Comparison of ENCODE assay signal across 1 cellular context in the genomic region with DNA sequence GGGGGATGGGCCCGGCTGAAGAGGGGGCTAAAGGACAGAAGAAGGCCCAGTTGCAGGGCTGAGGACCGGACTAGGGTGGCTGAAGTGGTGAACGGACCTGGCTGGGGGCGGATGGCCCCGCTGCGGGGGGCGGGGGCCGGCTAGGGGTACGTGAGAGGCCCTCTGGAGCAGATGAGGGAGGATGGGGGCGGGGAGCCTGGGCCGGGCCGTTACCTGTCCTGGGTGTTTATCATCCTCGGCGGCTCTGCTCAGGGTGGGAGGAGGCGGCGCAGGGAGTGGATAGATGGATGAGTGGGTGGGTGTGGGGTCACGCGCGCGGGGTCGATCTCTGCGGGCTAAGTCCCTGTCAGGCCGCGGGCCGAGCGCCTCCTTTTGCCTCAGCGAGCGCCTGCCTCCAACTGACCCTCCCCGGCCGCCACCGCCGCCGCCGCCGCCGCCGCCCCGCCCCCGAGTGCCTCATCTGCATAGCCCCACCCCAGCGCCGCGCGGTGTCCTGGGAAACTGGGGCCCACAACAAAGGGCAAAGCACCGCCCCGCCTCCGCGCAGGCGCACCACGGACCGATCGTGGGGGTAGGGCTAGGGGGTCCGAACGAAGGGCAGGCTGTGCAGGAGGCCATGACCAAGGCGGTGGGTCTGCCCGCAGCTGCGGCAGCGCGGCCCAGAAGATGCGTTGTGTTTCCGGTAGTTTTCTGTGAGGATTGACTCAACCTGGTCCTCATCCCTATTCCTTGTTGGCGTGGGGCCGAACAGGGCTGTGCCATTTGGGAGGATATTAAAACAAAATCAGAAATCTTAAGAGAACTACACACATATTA.
TF ChIP-seq lines count a peak whose summit lies in the region.

No MANE protein-coding gene starts in this region.

TF ChIP-seq in K562, 482 proteins besides CTCF, POLR2A, EP300 and RAD21 (continued from another document and continues in another):
- TF ChIP-seq, protein P1, sequence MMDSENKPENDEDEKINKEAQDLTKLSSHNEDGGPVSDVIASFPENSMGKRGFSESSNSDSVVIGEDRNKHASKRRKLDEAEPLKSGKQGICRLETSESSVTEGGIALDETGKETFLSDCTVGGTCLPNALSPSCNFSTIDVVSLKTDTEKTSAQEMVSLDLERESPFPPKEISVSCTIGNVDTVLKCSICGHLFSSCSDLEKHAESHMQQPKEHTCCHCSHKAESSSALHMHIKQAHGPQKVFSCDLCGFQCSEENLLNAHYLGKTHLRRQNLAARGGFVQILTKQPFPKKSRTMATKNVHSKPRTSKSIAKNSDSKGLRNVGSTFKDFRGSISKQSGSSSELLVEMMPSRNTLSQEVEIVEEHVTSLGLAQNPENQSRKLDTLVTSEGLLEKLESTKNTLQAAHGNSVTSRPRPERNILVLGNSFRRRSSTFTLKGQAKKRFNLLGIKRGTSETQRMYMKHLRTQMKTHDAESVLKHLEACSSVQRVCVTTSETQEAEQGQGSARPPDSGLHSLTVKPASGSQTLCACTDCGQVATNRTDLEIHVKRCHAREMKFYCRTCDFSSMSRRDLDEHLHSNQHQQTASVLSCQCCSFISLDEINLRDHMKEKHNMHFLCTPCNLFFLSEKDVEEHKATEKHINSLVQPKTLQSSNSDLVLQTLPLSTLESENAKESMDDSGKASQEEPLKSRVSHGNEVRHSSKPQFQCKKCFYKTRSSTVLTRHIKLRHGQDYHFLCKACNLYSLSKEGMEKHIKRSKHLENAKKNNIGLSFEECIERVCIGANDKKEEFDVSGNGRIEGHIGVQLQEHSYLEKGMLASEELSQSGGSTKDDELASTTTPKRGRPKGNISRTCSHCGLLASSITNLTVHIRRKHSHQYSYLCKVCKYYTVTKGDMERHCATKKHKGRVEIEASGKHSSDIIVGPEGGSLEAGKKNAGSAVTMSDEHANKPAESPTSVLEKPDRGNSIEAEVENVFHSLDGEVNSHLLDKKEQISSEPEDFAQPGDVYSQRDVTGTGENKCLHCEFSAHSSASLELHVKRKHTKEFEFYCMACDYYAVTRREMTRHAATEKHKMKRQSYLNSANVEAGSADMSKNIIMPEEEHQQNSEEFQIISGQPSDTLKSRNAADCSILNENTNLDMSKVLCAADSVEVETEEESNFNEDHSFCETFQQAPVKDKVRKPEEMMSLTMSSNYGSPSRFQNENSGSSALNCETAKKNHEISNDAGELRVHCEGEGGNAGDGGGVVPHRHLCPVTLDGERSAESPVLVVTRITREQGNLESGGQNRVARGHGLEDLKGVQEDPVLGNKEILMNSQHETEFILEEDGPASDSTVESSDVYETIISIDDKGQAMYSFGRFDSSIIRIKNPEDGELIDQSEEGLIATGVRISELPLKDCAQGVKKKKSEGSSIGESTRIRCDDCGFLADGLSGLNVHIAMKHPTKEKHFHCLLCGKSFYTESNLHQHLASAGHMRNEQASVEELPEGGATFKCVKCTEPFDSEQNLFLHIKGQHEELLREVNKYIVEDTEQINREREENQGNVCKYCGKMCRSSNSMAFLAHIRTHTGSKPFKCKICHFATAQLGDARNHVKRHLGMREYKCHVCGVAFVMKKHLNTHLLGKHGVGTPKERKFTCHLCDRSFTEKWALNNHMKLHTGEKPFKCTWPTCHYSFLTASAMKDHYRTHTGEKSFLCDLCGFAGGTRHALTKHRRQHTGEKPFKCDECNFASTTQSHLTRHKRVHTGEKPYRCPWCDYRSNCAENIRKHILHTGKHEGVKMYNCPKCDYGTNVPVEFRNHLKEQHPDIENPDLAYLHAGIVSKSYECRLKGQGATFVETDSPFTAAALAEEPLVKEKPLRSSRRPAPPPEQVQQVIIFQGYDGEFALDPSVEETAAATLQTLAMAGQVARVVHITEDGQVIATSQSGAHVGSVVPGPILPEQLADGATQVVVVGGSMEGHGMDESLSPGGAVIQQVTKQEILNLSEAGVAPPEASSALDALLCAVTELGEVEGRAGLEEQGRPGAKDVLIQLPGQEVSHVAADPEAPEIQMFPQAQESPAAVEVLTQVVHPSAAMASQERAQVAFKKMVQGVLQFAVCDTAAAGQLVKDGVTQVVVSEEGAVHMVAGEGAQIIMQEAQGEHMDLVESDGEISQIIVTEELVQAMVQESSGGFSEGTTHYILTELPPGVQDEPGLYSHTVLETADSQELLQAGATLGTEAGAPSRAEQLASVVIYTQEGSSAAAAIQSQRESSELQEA (IDR thresholded peaks at IDR 0.05; ENCODE audit: low read depth): peak; percentile 91
- TF ChIP-seq HSF4 (CRISPR knock-in tag; IDR thresholded peaks at IDR 0.05; ENCODE audit: borderline replicate concordance) (no peak), U2AF2 (optimal IDR thresholded peaks at IDR 0.05; ENCODE audit: low read depth, low read length) (no peak), ZFX (CRISPR knock-in tag; IDR thresholded peaks at IDR 0.05) (peak; percentile 79), ZNF347 (CRISPR knock-in tag; IDR thresholded peaks at IDR 0.05; ENCODE audit: low read depth) (no peak), POLR2B (IDR thresholded peaks at IDR 0.05; ENCODE audit: low read depth, partially characterized antibody) (peak; percentile 69), HDAC3 (IDR thresholded peaks at IDR 0.05; ENCODE audit: borderline replicate concordance, partially characterized antibody) (no peak), MCM3 (IDR thresholded peaks at IDR 0.05) (no peak), HNRNPUL1 (IDR thresholded peaks at IDR 0.05; ENCODE audit: low read length) (no peak), RBFOX2 (IDR thresholded peaks at IDR 0.05; ENCODE audit: low read depth, low read length) (peak; percentile 74), FOXK1 (CRISPR knock-in tag; IDR thresholded peaks at IDR 0.05; ENCODE audit: borderline replicate concordance) (no peak), MEIS2 (IDR thresholded peaks at IDR 0.05; ENCODE audit: partially characterized antibody) (peak; percentile 43), BHLHE40 (IDR thresholded peaks at IDR 0.05; ENCODE audit: low read length) (0 out of 2 replicates have a peak, but pooled peaks have one; percentile 3), RFX1 (IDR thresholded peaks at IDR 0.05) (peak; percentile 67), MAFG (tag; conservative IDR thresholded peaks at IDR 0.05) (no peak), NCOR1 (IDR thresholded peaks at IDR 0.05) (no peak)
- TF ChIP-seq, protein P2, sequence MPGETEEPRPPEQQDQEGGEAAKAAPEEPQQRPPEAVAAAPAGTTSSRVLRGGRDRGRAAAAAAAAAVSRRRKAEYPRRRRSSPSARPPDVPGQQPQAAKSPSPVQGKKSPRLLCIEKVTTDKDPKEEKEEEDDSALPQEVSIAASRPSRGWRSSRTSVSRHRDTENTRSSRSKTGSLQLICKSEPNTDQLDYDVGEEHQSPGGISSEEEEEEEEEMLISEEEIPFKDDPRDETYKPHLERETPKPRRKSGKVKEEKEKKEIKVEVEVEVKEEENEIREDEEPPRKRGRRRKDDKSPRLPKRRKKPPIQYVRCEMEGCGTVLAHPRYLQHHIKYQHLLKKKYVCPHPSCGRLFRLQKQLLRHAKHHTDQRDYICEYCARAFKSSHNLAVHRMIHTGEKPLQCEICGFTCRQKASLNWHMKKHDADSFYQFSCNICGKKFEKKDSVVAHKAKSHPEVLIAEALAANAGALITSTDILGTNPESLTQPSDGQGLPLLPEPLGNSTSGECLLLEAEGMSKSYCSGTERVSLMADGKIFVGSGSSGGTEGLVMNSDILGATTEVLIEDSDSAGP (CRISPR knock-in tag; IDR thresholded peaks at IDR 0.05): no peak
- TF ChIP-seq, protein P3, sequence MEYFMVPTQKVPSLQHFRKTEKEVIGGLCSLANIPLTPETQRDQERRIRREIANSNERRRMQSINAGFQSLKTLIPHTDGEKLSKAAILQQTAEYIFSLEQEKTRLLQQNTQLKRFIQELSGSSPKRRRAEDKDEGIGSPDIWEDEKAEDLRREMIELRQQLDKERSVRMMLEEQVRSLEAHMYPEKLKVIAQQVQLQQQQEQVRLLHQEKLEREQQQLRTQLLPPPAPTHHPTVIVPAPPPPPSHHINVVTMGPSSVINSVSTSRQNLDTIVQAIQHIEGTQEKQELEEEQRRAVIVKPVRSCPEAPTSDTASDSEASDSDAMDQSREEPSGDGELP (CRISPR knock-in tag; IDR thresholded peaks at IDR 0.05; ENCODE audit: borderline replicate concordance): peak; percentile 59; the same call in 1 of the 2 replicates
- TF ChIP-seq, protein P4, sequence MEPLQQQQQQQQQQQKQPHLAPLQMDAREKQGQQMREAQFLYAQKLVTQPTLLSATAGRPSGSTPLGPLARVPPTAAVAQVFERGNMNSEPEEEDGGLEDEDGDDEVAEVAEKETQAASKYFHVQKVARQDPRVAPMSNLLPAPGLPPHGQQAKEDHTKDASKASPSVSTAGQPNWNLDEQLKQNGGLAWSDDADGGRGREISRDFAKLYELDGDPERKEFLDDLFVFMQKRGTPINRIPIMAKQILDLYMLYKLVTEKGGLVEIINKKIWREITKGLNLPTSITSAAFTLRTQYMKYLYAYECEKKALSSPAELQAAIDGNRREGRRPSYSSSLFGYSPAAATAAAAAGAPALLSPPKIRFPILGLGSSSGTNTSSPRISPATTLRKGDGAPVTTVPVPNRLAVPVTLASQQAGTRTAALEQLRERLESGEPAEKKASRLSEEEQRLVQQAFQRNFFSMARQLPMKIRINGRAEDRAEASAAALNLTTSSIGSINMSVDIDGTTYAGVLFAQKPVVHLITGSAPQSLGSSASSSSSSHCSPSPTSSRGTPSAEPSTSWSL (CRISPR knock-in tag; IDR thresholded peaks at IDR 0.05; ENCODE audit: borderline replicate concordance): no peak
- TF ChIP-seq, protein P5, sequence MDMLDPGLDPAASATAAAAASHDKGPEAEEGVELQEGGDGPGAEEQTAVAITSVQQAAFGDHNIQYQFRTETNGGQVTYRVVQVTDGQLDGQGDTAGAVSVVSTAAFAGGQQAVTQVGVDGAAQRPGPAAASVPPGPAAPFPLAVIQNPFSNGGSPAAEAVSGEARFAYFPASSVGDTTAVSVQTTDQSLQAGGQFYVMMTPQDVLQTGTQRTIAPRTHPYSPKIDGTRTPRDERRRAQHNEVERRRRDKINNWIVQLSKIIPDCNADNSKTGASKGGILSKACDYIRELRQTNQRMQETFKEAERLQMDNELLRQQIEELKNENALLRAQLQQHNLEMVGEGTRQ (CRISPR knock-in tag; IDR thresholded peaks at IDR 0.05): no peak
- TF ChIP-seq, protein P6, sequence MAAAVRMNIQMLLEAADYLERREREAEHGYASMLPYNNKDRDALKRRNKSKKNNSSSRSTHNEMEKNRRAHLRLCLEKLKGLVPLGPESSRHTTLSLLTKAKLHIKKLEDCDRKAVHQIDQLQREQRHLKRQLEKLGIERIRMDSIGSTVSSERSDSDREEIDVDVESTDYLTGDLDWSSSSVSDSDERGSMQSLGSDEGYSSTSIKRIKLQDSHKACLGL (CRISPR knock-in tag; IDR thresholded peaks at IDR 0.05; ENCODE audit: borderline replicate concordance, poor library complexity, severe bottlenecking): no peak
- TF ChIP-seq, protein P7, sequence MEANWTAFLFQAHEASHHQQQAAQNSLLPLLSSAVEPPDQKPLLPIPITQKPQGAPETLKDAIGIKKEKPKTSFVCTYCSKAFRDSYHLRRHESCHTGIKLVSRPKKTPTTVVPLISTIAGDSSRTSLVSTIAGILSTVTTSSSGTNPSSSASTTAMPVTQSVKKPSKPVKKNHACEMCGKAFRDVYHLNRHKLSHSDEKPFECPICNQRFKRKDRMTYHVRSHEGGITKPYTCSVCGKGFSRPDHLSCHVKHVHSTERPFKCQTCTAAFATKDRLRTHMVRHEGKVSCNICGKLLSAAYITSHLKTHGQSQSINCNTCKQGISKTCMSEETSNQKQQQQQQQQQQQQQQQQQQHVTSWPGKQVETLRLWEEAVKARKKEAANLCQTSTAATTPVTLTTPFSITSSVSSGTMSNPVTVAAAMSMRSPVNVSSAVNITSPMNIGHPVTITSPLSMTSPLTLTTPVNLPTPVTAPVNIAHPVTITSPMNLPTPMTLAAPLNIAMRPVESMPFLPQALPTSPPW (CRISPR knock-in tag; IDR thresholded peaks at IDR 0.05): peak; percentile 89
- TF ChIP-seq, protein P8, sequence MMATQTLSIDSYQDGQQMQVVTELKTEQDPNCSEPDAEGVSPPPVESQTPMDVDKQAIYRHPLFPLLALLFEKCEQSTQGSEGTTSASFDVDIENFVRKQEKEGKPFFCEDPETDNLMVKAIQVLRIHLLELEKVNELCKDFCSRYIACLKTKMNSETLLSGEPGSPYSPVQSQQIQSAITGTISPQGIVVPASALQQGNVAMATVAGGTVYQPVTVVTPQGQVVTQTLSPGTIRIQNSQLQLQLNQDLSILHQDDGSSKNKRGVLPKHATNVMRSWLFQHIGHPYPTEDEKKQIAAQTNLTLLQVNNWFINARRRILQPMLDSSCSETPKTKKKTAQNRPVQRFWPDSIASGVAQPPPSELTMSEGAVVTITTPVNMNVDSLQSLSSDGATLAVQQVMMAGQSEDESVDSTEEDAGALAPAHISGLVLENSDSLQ (IDR thresholded peaks at IDR 0.05): 0 out of 2 replicates have a peak, but pooled peaks have one; percentile 6
- TF ChIP-seq, protein P9, sequence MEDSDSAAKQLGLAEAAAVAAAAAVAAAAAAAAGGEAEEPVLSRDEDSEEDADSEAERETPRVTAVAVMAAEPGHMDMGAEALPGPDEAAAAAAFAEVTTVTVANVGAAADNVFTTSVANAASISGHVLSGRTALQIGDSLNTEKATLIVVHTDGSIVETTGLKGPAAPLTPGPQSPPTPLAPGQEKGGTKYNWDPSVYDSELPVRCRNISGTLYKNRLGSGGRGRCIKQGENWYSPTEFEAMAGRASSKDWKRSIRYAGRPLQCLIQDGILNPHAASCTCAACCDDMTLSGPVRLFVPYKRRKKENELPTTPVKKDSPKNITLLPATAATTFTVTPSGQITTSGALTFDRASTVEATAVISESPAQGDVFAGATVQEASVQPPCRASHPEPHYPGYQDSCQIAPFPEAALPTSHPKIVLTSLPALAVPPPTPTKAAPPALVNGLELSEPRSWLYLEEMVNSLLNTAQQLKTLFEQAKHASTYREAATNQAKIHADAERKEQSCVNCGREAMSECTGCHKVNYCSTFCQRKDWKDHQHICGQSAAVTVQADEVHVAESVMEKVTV (CRISPR knock-in tag; IDR thresholded peaks at IDR 0.05): no peak
- TF ChIP-seq, protein P10, sequence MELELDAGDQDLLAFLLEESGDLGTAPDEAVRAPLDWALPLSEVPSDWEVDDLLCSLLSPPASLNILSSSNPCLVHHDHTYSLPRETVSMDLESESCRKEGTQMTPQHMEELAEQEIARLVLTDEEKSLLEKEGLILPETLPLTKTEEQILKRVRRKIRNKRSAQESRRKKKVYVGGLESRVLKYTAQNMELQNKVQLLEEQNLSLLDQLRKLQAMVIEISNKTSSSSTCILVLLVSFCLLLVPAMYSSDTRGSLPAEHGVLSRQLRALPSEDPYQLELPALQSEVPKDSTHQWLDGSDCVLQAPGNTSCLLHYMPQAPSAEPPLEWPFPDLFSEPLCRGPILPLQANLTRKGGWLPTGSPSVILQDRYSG (tag; conservative IDR thresholded peaks at IDR 0.05; ENCODE audit: low read depth): no peak
